Comparison of ENCODE assay signal across 11 cellular contexts in the genomic region with DNA sequence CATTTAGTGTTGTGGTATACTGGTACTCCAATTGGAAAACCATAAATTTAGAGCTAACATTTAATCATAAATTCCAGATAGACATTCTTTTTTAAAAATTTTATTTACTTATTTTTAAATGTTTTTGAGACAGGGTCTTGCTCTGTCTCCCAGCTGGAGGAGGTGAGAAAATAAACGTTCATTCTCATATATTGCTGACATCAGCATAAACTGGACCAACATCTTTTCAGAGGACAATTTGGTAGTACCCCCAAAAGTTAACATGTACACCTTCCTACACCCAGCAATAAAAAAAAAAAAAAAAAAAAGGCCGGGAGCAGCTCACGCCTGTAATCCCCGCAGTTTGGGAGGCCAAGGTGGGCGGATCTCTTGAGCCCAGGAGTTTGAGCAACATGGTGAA. TPM values are rescaled to one million over a fixed set of nuclear protein-coding genes. Genes with fewer than 3 reads are reported as not detected.
"Had no signal": no experiment of that assay in that cellular context is flagged by ENCODE, and none has a peak within 500 bp of the region (broad histone marks: within the 10 kb centered on the region; RNA-seq: fewer than 3 reads in every experiment).

No MANE protein-coding gene starts in this region.

- H3K27ac Mint-ChIP-seq: H9 had no signal

- H3K27ac ChIP-seq: GM23248, KMS-11 had no signal

- H3K4me3 Mint-ChIP-seq: H9 had no signal

- DNase-seq: GM23248, GOT3, H9, HCEC 1CT, Karpas-422, KBM-7 had no signal

- H3K4me3 ChIP-seq: GM23248 had no signal

- H2AFZ ChIP-seq: GM23248 had no signal

- FAIRE-seq: H54, HTR-8/SVneo had no signal

- H3K9me3 Mint-ChIP-seq: H9 had no signal

- H3K4me1 Mint-ChIP-seq: H9 had no signal

- H3K4me2 ChIP-seq: KMS-11 had no signal

- H3K9ac ChIP-seq: GM23248, KMS-11 had no signal

RNA-seq across cellular contexts. Expression of a gene that starts 5.2 kb away (rescaled TPM):
- total RNA-seq: GM23248, H9, HT-29, LHCN-M2 had no signal
- polyA plus RNA-seq: GM23248 had no signal

RNA-seq across cellular contexts. Expression of a gene that starts 29.2 kb away (rescaled TPM):
- total RNA-seq: GM23248, H9, HT-29, LHCN-M2 had no signal
- polyA plus RNA-seq: GM23248 had no signal

RNA-seq across cellular contexts. Expression of a gene that starts 39.8 kb away (rescaled TPM):
- total RNA-seq: GM23248, LHCN-M2 had no signal
